ENCODE assay signal across 10 cellular contexts in genomic region chr17:74532115-74532514, GRCh38. TPM values are rescaled to one million over a fixed set of nuclear protein-coding genes. Genes with fewer than 3 reads are reported as not detected.
DNase-seq lines count a peak whose midpoint lies in the region; ATAC-seq and TF ChIP-seq lines count a peak whose summit lies in the region.
"Had no signal": no experiment of that assay in that cellular context is flagged by ENCODE, and none has a peak within 500 bp of the region (broad histone marks: within the 10 kb centered on the region; RNA-seq: fewer than 3 reads in every experiment).

No MANE protein-coding gene starts in this region.

- peaks cover 10% of the 10 kb centered on the region for H3K27me3 Mint-ChIP-seq in GM23338 (ENCODE audit: insufficient read depth, low read depth, poor library complexity)

- H3K36me3 Mint-ChIP-seq in GM23338 (ENCODE audit: low read depth): no peaks in the 10 kb centered on the region

- TF ChIP-seq POLR2A in prostate gland (IDR thresholded peaks at IDR 0.05): peak; percentile 20

- no peaks in the 10 kb centered on the region for H3K4me1 ChIP-seq in GM23338 (ENCODE audit: insufficient read depth)
- no peaks in the 10 kb centered on the region for H3K4me1 ChIP-seq in prostate gland (replicated peaks)

- 69% methylated on average over 10 of the region's 10 CpGs for WGBS in prostate gland

- no peak overlapping the region for H3K4me3 ChIP-seq in GM23338
- no peak overlapping the region for H3K4me3 ChIP-seq in prostate gland
- H3K4me3 ChIP-seq: MG63 had no signal

- H3K4me3 Mint-ChIP-seq in GM23338: no peak overlapping the region

- no peaks in the 10 kb centered on the region for H3K9me2 ChIP-seq in GM23338 (ENCODE audit: insufficient read depth)

- no peaks in the 10 kb centered on the region; the same call in 2 of the 3 replicates for H3K9me3 Mint-ChIP-seq in GM23338

- no peak overlapping the region for H3K4me2 ChIP-seq in GM23338

- peaks cover 4% of the 10 kb centered on the region for H3K4me1 Mint-ChIP-seq in GM23338

- H3K27ac Mint-ChIP-seq in GM23338: no peak overlapping the region

- no peaks in the 10 kb centered on the region for H4K20me1 ChIP-seq in GM23338 (replicated peaks; ENCODE audit: insufficient read depth)

- intact Hi-C loops in prostate gland (cut with DNase I): no loop called here

- no peak overlapping the region for H2AFZ ChIP-seq in GM23338

- H3K27ac ChIP-seq in GM23338 (ENCODE audit: low read depth): no peak overlapping the region
- no peak overlapping the region for H3K27ac ChIP-seq in prostate gland

- H3K36me3 ChIP-seq in GM23338 (ENCODE audit: insufficient read depth): no peaks in the 10 kb centered on the region
- no peaks in the 10 kb centered on the region for H3K36me3 ChIP-seq in prostate gland
- H3K36me3 ChIP-seq: MG63 had no signal

- TF ChIP-seq CTCF in GM23338 (conservative IDR thresholded peaks at IDR 0.05; ENCODE audit: low read depth in 2 of 2) (no peak), prostate gland (IDR thresholded peaks at IDR 0.05) (no peak)

- H3K27me3 ChIP-seq in GM23338 (ENCODE audit: insufficient read depth) (no peaks in the 10 kb centered on the region), prostate gland (replicated peaks; ENCODE audit: insufficient read depth) (no peaks in the 10 kb centered on the region)

- no peaks in the 10 kb centered on the region for H3K9me3 ChIP-seq in prostate gland

- DNase-seq in GM23338 (ENCODE audit: low spot score) (peak; percentile 86), NOMO-1 treated with DMSO at 0.1 percent for 48 hours (lab: John Stamatoyannopoulos, UW; ENCODE audit: unreplicated experiment) (peak; percentile 100), globus pallidus (ENCODE audit: low spot score) (peak; percentile 64), prostate gland (ENCODE audit: low spot score) (no peak), NCI-H69 (lab: John Stamatoyannopoulos, UW) (no peak), cerebellar nuclear complex (lab: John Stamatoyannopoulos, UW) (no peak)

- H3K79me2 ChIP-seq in GM23338 (replicated peaks; ENCODE audit: insufficient read depth): no peaks in the 10 kb centered on the region

- ATAC-seq in GM23338: peak; percentile 85
- ATAC-seq in GM18867 (IDR thresholded peaks at IDR 0.05; ENCODE audit: unreplicated experiment): no peak
- ATAC-seq in HG03045 (IDR thresholded peaks at IDR 0.05; ENCODE audit: unreplicated experiment): no peak

- H3F3A ChIP-seq in GM23338 (replicated peaks; ENCODE audit: low read depth): no peaks in the 10 kb centered on the region

TF ChIP-seq in GM23338, 12 proteins besides CTCF, POLR2A, EP300 and RAD21:
- no peak for TF ChIP-seq EZH2phosphoT487 (IDR thresholded peaks at IDR 0.05; ENCODE audit: unreplicated experiment)
- TF ChIP-seq NANOG (IDR thresholded peaks at IDR 0.05; ENCODE audit: borderline replicate concordance): no peak
- no peak for TF ChIP-seq ZNF331 (CRISPR knock-in tag; IDR thresholded peaks at IDR 0.05; ENCODE audit: low read depth)
- no peak for TF ChIP-seq EZH2 (IDR thresholded peaks at IDR 0.05; ENCODE audit: low read depth, unreplicated experiment)
- TF ChIP-seq STAT1 (IDR thresholded peaks at IDR 0.05; ENCODE audit: unreplicated experiment): no peak
- TF ChIP-seq ETS1 (IDR thresholded peaks at IDR 0.05): no peak
- no peak for TF ChIP-seq ZNF114 (CRISPR knock-in tag; IDR thresholded peaks at IDR 0.05)

RNA-seq across cellular contexts. Expression of gene CD300LB, which starts 0.8 kb away (rescaled TPM):
- not detected in 2 replicates for total RNA-seq in GM23338 (2014; rRNA removed; shearing (Covaris generic))
- not detected in 2 replicates for polyA plus RNA-seq in GM23338 (2016; fragmentation: Nextera tagmentation; extraction: Ambion mirVana)
- under 1 TPM; 0.64 to 0.80 TPM for total RNA-seq in prostate gland

RNA-seq across cellular contexts. Expression of gene CD300C, which starts 13.8 kb away (rescaled TPM):
- total RNA-seq in GM23338 (2014; rRNA removed; shearing (Covaris generic)): not detected in 2 replicates
- not detected in 2 replicates for polyA plus RNA-seq in GM23338 (2016; fragmentation: Nextera tagmentation; extraction: Ambion mirVana)
- total RNA-seq in prostate gland: 1 to 10 TPM in 1 of 2 donors, not detected in 1; 1.5 TPM

RNA-seq across cellular contexts. Expression of gene CD300H, which starts 35.2 kb away (rescaled TPM):
- not detected in 2 replicates for total RNA-seq in GM23338 (2014; rRNA removed; shearing (Covaris generic))
- polyA plus RNA-seq in GM23338 (2016; fragmentation: Nextera tagmentation; extraction: Ambion mirVana): not detected in 2 replicates
- not detected for total RNA-seq in prostate gland

RNA-seq across cellular contexts. Expression of gene CD300LD, which starts 60.0 kb away (rescaled TPM):
- not detected in 2 replicates for total RNA-seq in GM23338 (2014; rRNA removed; shearing (Covaris generic))
- not detected in 2 replicates for polyA plus RNA-seq in GM23338 (2016; fragmentation: Nextera tagmentation; extraction: Ambion mirVana)
- total RNA-seq in prostate gland: not detected
- polyA plus RNA-seq: adipose tissue had no signal

Comparison
In these comparisons a context has a peak if more than half of its experiments do, and no peak if none do; other contexts are left out.
1. DNase-seq: peak in GM23338 (single experiment), NOMO-1 treated with DMSO at 0.1 percent for 48 hours (single experiment) and globus pallidus (single experiment); none in prostate gland (single experiment), NCI-H69 (single experiment) and cerebellar nuclear complex (0 of 2).